ENCODE assay signal across 18 cellular contexts in the genomic region with DNA sequence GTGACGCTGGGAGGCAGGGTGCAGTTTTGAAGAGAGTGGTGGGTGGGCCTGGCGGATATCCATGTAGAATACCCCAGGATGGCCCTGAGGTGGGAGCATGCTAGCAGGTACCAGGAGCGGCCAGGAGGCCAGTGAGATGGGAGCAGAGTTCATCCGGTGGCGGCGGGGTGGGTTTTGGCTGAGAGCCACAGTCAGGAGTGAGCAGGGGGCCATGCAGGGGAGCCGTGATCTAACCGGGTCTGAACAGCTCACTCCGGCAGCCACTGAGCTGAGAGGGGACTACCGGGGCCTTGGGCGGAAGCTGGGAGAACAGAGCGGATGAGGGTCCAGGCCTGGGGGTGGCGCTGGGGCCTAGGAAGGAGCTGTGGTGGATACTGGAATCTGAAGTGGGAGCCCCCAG. TPM values are rescaled to one million over a fixed set of nuclear protein-coding genes. Genes with fewer than 3 reads are reported as not detected.
DNase-seq lines count a peak whose midpoint lies in the region; ATAC-seq, FAIRE-seq and TF ChIP-seq lines count a peak whose summit lies in the region.
"Had no signal": no experiment of that assay in that cellular context is flagged by ENCODE, and none has a peak within 500 bp of the region (broad histone marks: within the 10 kb centered on the region; RNA-seq: fewer than 3 reads in every experiment).

No MANE protein-coding gene starts in this region.

- no peak for ATAC-seq in GM19455 (IDR thresholded peaks at IDR 0.05; ENCODE audit: unreplicated experiment)
- ATAC-seq: natural killer cell had no signal

- H3K27me3 ChIP-seq in Peyer's patch (no peaks in the 10 kb centered on the region), stomach (peaks cover 0 to 39% (median 5%) of the 10 kb centered on the region in 3 donors)
- H3K27me3 ChIP-seq: breast epithelium had no signal

- DNase-seq in NCI-H82 (lab: John Stamatoyannopoulos, UW), result peak; percentile 67
- no peak for DNase-seq in NCI-H82 treated with DMSO at 0.1 percent for 48 hours (lab: John Stamatoyannopoulos, UW; ENCODE audit: unreplicated experiment)
- peak in 2 of 3 donors; percentile 16 to 30 for DNase-seq in Peyer's patch
- DNase-seq in kidney, result peak; percentile 65
- peak; percentile 19 for DNase-seq in stomach
- no peak for DNase-seq in GF-D8 (lab: John Stamatoyannopoulos, UW)
- DNase-seq in NAMALWA (ENCODE audit: low spot score), result no peak
- DNase-seq: esophagus squamous epithelium, natural killer cell, NCI-H1105, PC-9 had no signal

- H3K36me3 ChIP-seq in Peyer's patch, result no peaks in the 10 kb centered on the region
- no peaks in the 10 kb centered on the region for H3K36me3 ChIP-seq in kidney (ENCODE audit: control insufficient read depth in 1 of 2, insufficient read depth in 2 of 2, low read length in 2 of 2)
- no peaks in the 10 kb centered on the region for H3K36me3 ChIP-seq in stomach
- H3K36me3 ChIP-seq: breast epithelium, esophagus squamous epithelium had no signal

- TF ChIP-seq POLR2A in Peyer's patch (IDR thresholded peaks at IDR 0.05) (no peak), stomach (IDR thresholded peaks at IDR 0.05) (no peak)

- H3K4me3 ChIP-seq in Peyer's patch (no peak overlapping the region), kidney (ENCODE audit: low read length in 2 of 2) (no peak overlapping the region), stomach (no peak overlapping the region)
- H3K4me3 ChIP-seq: breast epithelium, esophagus squamous epithelium, lung, PC-9, SK-N-MC, smooth muscle cell had no signal

- H3K9ac ChIP-seq in kidney (ENCODE audit: low read length in 2 of 2), result no peak overlapping the region

- TF ChIP-seq CTCF in Peyer's patch (IDR thresholded peaks at IDR 0.05) (no peak), kidney (IDR thresholded peaks at IDR 0.05; ENCODE audit: borderline replicate concordance, extremely low read depth, insufficient read depth) (no peak), stomach (IDR thresholded peaks at IDR 0.05) (no peak)

- TF ChIP-seq EP300 in stomach (IDR thresholded peaks at IDR 0.05), result no peak

- no peaks in the 10 kb centered on the region for H3K4me1 ChIP-seq in Peyer's patch
- no peaks in the 10 kb centered on the region for H3K4me1 ChIP-seq in kidney (ENCODE audit: control insufficient read depth in 1 of 2, insufficient read depth in 1 of 2, low read depth in 1 of 2, low read length in 2 of 2)
- no peaks in the 10 kb centered on the region for H3K4me1 ChIP-seq in stomach
- H3K4me1 ChIP-seq: breast epithelium, esophagus squamous epithelium had no signal

- intact Hi-C loops in kidney (cut with DNase I), result no loop called here
- intact Hi-C loops in stomach (cut with DNase I; ENCODE audit: low total_unique reads), result no loop called here

- H3K27ac ChIP-seq in Peyer's patch (no peak overlapping the region), kidney (ENCODE audit: low read depth in 2 of 2, low read length in 2 of 2) (no peak overlapping the region), stomach (no peak overlapping the region)
- H3K27ac ChIP-seq: breast epithelium, C4-2B, esophagus squamous epithelium, PC-9, SK-N-MC had no signal

- no peaks in the 10 kb centered on the region for H3K9me3 ChIP-seq in Peyer's patch
- no peaks in the 10 kb centered on the region for H3K9me3 ChIP-seq in kidney (ENCODE audit: control insufficient read depth in 1 of 2, low read length in 2 of 2)
- no peaks in the 10 kb centered on the region for H3K9me3 ChIP-seq in stomach
- H3K9me3 ChIP-seq: breast epithelium, esophagus squamous epithelium had no signal

- no peak for FAIRE-seq in kidney (lab: Jason Lieb, UNC)
- FAIRE-seq: A204.1 had no signal

- WGBS in stomach, 5 donors, result 66 to 71% (median 69%) methylated on average over 9 to 13 of the region's 13 CpGs

RNA-seq across cellular contexts. Expression of gene LRP8, which starts 47.6 kb away (rescaled TPM):
- total RNA-seq in Peyer's patch (10 to 100 TPM in 1 of 4 donors, 1 to 10 TPM in 3; 4.5 to 33.8 (median 5.0) TPM), kidney (6.9 TPM), stomach (10 to 100 TPM in 1 of 5 donors, 1 to 10 TPM in 3, under 1 TPM in 1; 0.58 to 26.8 (median 3.5) TPM)
- polyA plus RNA-seq in kidney (ENCODE audit: insufficient read depth, low read depth, low replicate concordance) (1.4 TPM), stomach (1 to 10 TPM in 2 of 3 donors, under 1 TPM in 1; 0.81 to 2.9 (median 1.1) TPM)

Comparison
In these comparisons a context has a peak if more than half of its experiments do, and no peak if none do; other contexts are left out.
1. DNase-seq: peak in NCI-H82 (single experiment), Peyer's patch (2 of 3), kidney (single experiment) and stomach (single experiment); none in NCI-H82 treated with DMSO at 0.1 percent for 48 hours (single experiment), GF-D8 (single experiment) and NAMALWA (single experiment).